9 cellular contexts compared by ENCODE assay signal in genomic region chr1:19424651-19425570, GRCh38.
DNase-seq lines count a peak whose midpoint lies in the region; ATAC-seq and TF ChIP-seq lines count a peak whose summit lies in the region.
"Had no signal": no experiment of that assay in that cellular context is flagged by ENCODE, and none has a peak within 500 bp of the region (broad histone marks: within the 10 kb centered on the region; RNA-seq: fewer than 3 reads in every experiment).

No MANE protein-coding gene starts in this region.

- H3K4me3 Mint-ChIP-seq in activated naive CD8-positive, alpha-beta T cell treated with anti-CD3 and anti-CD28 coated beads for 36 hours, result no peak overlapping the region

- intact Hi-C loops in posterior vena cava (cut with DNase I), result no loop called here

- H3K4me3 ChIP-seq in liver (ENCODE audit: low read depth in 1 of 3, low read length in 3 of 3), result no peak overlapping the region

- no peak for TF ChIP-seq RAD21 in liver (IDR thresholded peaks at IDR 0.05)

- no peak for TF ChIP-seq CTCF in liver (IDR thresholded peaks at IDR 0.05; ENCODE audit: low read depth, low read length, missing input control)
- no peak for TF ChIP-seq CTCF in GM13976 (IDR thresholded peaks at IDR 0.05; ENCODE audit: borderline replicate concordance, control extremely low read depth, extremely low read depth, insufficient read depth, missing control alignments)

- H3K27ac Mint-ChIP-seq in activated naive CD8-positive, alpha-beta T cell treated with anti-CD3 and anti-CD28 coated beads for 36 hours, result peak overlapping the region; percentile 60

- no peaks in the 10 kb centered on the region for H3K9me3 ChIP-seq in liver (ENCODE audit: control insufficient read depth in 4 of 4, low read length in 3 of 4)

- H3K27ac ChIP-seq in liver (ENCODE audit: low read depth in 1 of 2, low read length in 2 of 2) (peak overlapping the region; percentile 3 to 88), temporal lobe (ENCODE audit: low read depth, low read length) (peak overlapping the region; percentile 1)
- H3K27ac ChIP-seq: WERI-Rb-1 had no signal

- H3K27me3 Mint-ChIP-seq in activated naive CD8-positive, alpha-beta T cell treated with anti-CD3 and anti-CD28 coated beads for 36 hours, result no peaks in the 10 kb centered on the region

- H3K36me3 Mint-ChIP-seq in activated naive CD8-positive, alpha-beta T cell treated with anti-CD3 and anti-CD28 coated beads for 36 hours, result peaks cover 23% of the 10 kb centered on the region

- peaks cover 75% of the 10 kb centered on the region for H3K4me1 Mint-ChIP-seq in activated naive CD8-positive, alpha-beta T cell treated with anti-CD3 and anti-CD28 coated beads for 36 hours

- H3K9ac ChIP-seq in liver (ENCODE audit: low read depth in 1 of 2, low read length in 2 of 2), result no peak overlapping the region

- H3K4me1 ChIP-seq in liver (ENCODE audit: control insufficient read depth in 4 of 4, insufficient read depth in 4 of 4, low read length in 3 of 4), result peaks cover 18 to 39% (median 31%) of the 10 kb centered on the region in 4 donors

- 53% methylated on average over 7 of the region's 7 CpGs for WGBS in liver

- no peaks in the 10 kb centered on the region for H3K27me3 ChIP-seq in liver (ENCODE audit: control insufficient read depth in 4 of 4, insufficient read depth in 4 of 4, low read length in 3 of 4)

- no peaks in the 10 kb centered on the region for H3K36me3 ChIP-seq in liver (ENCODE audit: control insufficient read depth in 4 of 4, insufficient read depth in 3 of 4, low read depth in 1 of 4, low read length in 3 of 4)
- H3K36me3 ChIP-seq: WERI-Rb-1 had no signal

- ATAC-seq in GM21786 (IDR thresholded peaks at IDR 0.05; ENCODE audit: unreplicated experiment), result no peak

- peak; percentile 55 for DNase-seq in NCI-H2029 treated with DMSO at 0.1 percent for 48 hours (lab: John Stamatoyannopoulos, UW)
- DNase-seq in activated naive CD8-positive, alpha-beta T cell treated with anti-CD3 and anti-CD28 coated beads for 36 hours, result no peak
- DNase-seq in epidermal melanocyte (ENCODE audit: insufficient read length, low spot score), result no peak
- DNase-seq in posterior vena cava (ENCODE audit: low spot score), result no peak
- DNase-seq in GM13976 (ENCODE audit: low spot score), result no peak
- DNase-seq: WERI-Rb-1 had no signal

- H3K9me3 Mint-ChIP-seq in activated naive CD8-positive, alpha-beta T cell treated with anti-CD3 and anti-CD28 coated beads for 36 hours, result no peaks in the 10 kb centered on the region

- in situ Hi-C loops in GM13976 (cut with MboI; ENCODE audit: low sequenced_read_pairs, unreplicated experiment), result no loop called here

TF ChIP-seq in liver, 16 proteins besides CTCF, POLR2A, EP300 and RAD21:
- TF ChIP-seq TAF1 (conservative IDR thresholded peaks at IDR 0.05) (no peak), SP1 (IDR thresholded peaks at IDR 0.05) (no peak), ZBTB33 (IDR thresholded peaks at IDR 0.05) (no peak), REST (IDR thresholded peaks at IDR 0.05) (no peak), RXRA (IDR thresholded peaks at IDR 0.05) (no peak), FOXA2 (IDR thresholded peaks at IDR 0.05) (no peak), HNF4G (IDR thresholded peaks at IDR 0.05) (no peak), YY1 (IDR thresholded peaks at IDR 0.05) (no peak)
TF ChIP-seq in liver: peak in this region for 0.
